Comparison of ENCODE assay signal across 17 cellular contexts in the genomic region with DNA sequence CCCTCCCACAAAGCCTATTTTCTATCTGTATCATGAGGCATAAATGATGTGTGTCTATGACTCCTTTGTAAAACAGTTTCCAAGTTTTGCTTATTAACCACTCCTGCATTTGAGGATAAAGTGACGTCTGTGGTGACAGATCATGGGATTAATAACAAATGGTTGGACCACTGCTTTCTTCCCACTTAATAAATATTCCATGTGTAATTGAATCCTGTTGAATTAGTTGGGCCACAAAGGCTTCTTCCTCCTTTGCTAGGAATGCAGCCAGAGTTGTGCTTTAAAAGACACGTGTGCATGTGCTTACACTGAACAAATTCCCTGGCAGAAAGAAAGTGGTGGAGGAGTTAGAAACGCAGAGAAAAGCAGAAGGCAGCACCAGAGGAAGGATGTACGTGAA.
A peak's percentile ranks its signal among the peaks of the same experiment; 100 is the strongest.
DNase-seq lines count a peak whose midpoint lies in the region; ATAC-seq and TF ChIP-seq lines count a peak whose summit lies in the region.
"Had no signal": no experiment of that assay in that cellular context is flagged by ENCODE, and none has a peak within 500 bp of the region (broad histone marks: within the 10 kb centered on the region; RNA-seq: fewer than 3 reads in every experiment).

No MANE protein-coding gene starts in this region.

- H3K79me1 ChIP-seq in IMR-90 (ENCODE audit: low read depth in 1 of 2, low read length in 2 of 2): no peaks in the 10 kb centered on the region

- peaks cover 30% of the 10 kb centered on the region for H3K9me1 ChIP-seq in IMR-90 (ENCODE audit: insufficient read depth, low read length)

- TF ChIP-seq CTCF in IMR-90 (conservative IDR thresholded peaks at IDR 0.05; ENCODE audit: low read depth, low read length) (no peak), fibroblast of mammary gland (conservative IDR thresholded peaks at IDR 0.05; ENCODE audit: control insufficient read depth, insufficient read depth, low read depth, low read length) (no peak), retinal pigment epithelial cell (conservative IDR thresholded peaks at IDR 0.05; ENCODE audit: low read depth, low read length) (no peak), MM.1S (IDR thresholded peaks at IDR 0.05; ENCODE audit: low read length) (no peak)

- DNase-seq in Ammon's horn (ENCODE audit: low spot score): peak; percentile 18
- peak; percentile 86 for DNase-seq in IMR-90
- DNase-seq in fibroblast of mammary gland (ENCODE audit: low read depth): peak; percentile 63
- peak; percentile 38 for DNase-seq in retinal pigment epithelial cell (ENCODE audit: low read depth)
- no peak for DNase-seq in MM.1S
- no peak for DNase-seq in HPDE6-E6E7 (ENCODE audit: extremely low spot score)
- no peak for DNase-seq in NAMALWA (ENCODE audit: low spot score)
- DNase-seq: ACHN, Caco-2, DMS53, HFFc6, KBM-7, NCI-H1092, NCI-H2107, NCI-H226, PC-9 had no signal

- H2AFZ ChIP-seq in IMR-90 (replicated peaks; ENCODE audit: low read length, poor library complexity) (peak overlapping the region; percentile 60), MM.1S (ENCODE audit: low read length) (no peak overlapping the region)
- H2AFZ ChIP-seq: PC-9 had no signal

- dilution Hi-C loops in IMR-90 (cut with HindIII; ENCODE audit: low sequenced_read_pairs, unreplicated experiment): no loop called here

- peak overlapping the region; percentile 11 for H3K56ac ChIP-seq in IMR-90 (ENCODE audit: extremely low read depth, insufficient read depth, low read length)

- H3K9me2 ChIP-seq in MM.1S (replicated peaks; ENCODE audit: insufficient read depth, low read length): no peaks in the 10 kb centered on the region

- intact Hi-C loops in IMR-90 (cut with micrococcal nuclease): no loop called here

- H3K4me3 ChIP-seq in IMR-90 (ENCODE audit: insufficient read depth, low read depth, low read length) (no peak overlapping the region), fibroblast of mammary gland (ENCODE audit: control insufficient read depth, low read depth, low read length) (no peak overlapping the region), retinal pigment epithelial cell (ENCODE audit: low read length) (no peak overlapping the region), MM.1S (ENCODE audit: low read length) (no peak overlapping the region)
- H3K4me3 ChIP-seq: PC-9 had no signal

- H3F3A ChIP-seq in MM.1S (ENCODE audit: insufficient read depth, low read length): no peaks in the 10 kb centered on the region

- peak overlapping the region; percentile 59 for H2BK5ac ChIP-seq in IMR-90 (ENCODE audit: low read depth, low read length, poor library complexity, severe bottlenecking)

- peak overlapping the region; percentile 52 for H3K9ac ChIP-seq in IMR-90 (ENCODE audit: low read depth, low read length)
- no peak overlapping the region for H3K9ac ChIP-seq in MM.1S (ENCODE audit: low read length)

- peak overlapping the region; percentile 95 for H2BK120ac ChIP-seq in IMR-90 (ENCODE audit: low read depth, low read length)

- peaks cover 35% of the 10 kb centered on the region for H3K4me1 ChIP-seq in IMR-90 (ENCODE audit: control insufficient read depth, insufficient read depth, low read length)
- no peaks in the 10 kb centered on the region for H3K4me1 ChIP-seq in MM.1S (ENCODE audit: low read length)

- H3K27ac ChIP-seq in IMR-90 (ENCODE audit: insufficient read depth, low read length): peak overlapping the region; percentile 91; the same call in 1 of the 2 replicates
- H3K27ac ChIP-seq in MM.1S (ENCODE audit: low read length): no peak overlapping the region
- H3K27ac ChIP-seq: HL-60, PC-9 had no signal

- H2AK5ac ChIP-seq in IMR-90 (ENCODE audit: low read depth, low read length): peak overlapping the region; percentile 96

- peak overlapping the region; percentile 98 for H3K18ac ChIP-seq in IMR-90 (ENCODE audit: low read depth, low read length)

- H3K79me2 ChIP-seq in MM.1S (ENCODE audit: low read length): no peaks in the 10 kb centered on the region

- TF ChIP-seq RAD21 in IMR-90 (IDR thresholded peaks at IDR 0.05; ENCODE audit: low read length): no peak

- no peaks in the 10 kb centered on the region for H4K20me1 ChIP-seq in IMR-90 (ENCODE audit: insufficient read depth, low read length)
- H4K20me1 ChIP-seq in MM.1S (ENCODE audit: insufficient read depth, low read length): no peaks in the 10 kb centered on the region

- H3K4me2 ChIP-seq in IMR-90 (ENCODE audit: low read depth, low read length) (peak overlapping the region; percentile 19; the same call in 1 of the 2 replicates), MM.1S (ENCODE audit: low read depth, low read length) (no peak overlapping the region)
- H3K4me2 ChIP-seq: PC-9 had no signal

- H3K23ac ChIP-seq in IMR-90 (ENCODE audit: low read depth, low read length): peak overlapping the region; percentile 77; the same call in 1 of the 2 replicates

- POLR2A ChIA-PET in IMR-90 (lab: Charles Lee; ENCODE audit: unreplicated experiment): no interaction called here

- ATAC-seq in IMR-90 (ENCODE audit: low read depth): peak; percentile 49

- peak overlapping the region; percentile 94 for H2BK20ac ChIP-seq in IMR-90 (ENCODE audit: low read depth, low read length)

- no CpG with 5 or more reads among the region's 4 CpGs for WGBS in IMR-90 (ENCODE audit: extremely low coverage in 2 of 2, insufficient read length in 1 of 2), 2 experiments

- in situ Hi-C loops in IMR-90 (cut with MboI; ENCODE audit: low sequenced_read_pairs): no loop called here

- peak overlapping the region; percentile 35 for H2AK9ac ChIP-seq in IMR-90 (replicated peaks; ENCODE audit: low read depth, low read length, poor library complexity)

- H3K36me3 ChIP-seq in IMR-90 (ENCODE audit: control insufficient read depth, insufficient read depth, low read length): no peaks in the 10 kb centered on the region
- H3K36me3 ChIP-seq in MM.1S (replicated peaks; ENCODE audit: insufficient read depth, low read length): no peaks in the 10 kb centered on the region

- no peak for TF ChIP-seq POLR2A in IMR-90 (IDR thresholded peaks at IDR 0.05; ENCODE audit: low read depth, low read length)

- H3K9me3 ChIP-seq in IMR-90 (ENCODE audit: control insufficient read depth, insufficient read depth, low read length) (no peaks in the 10 kb centered on the region), MM.1S (replicated peaks; ENCODE audit: insufficient read depth, low read length) (no peaks in the 10 kb centered on the region)
- H3K9me3 ChIP-seq: Caco-2 had no signal

- H3K14ac ChIP-seq in IMR-90 (replicated peaks; ENCODE audit: low read depth, low read length): peak overlapping the region; percentile 89

- no TSS peak for BruUV-seq in IMR-90 (replicated peaks; lab: Mats Ljungman, UMichigan)

- H4K91ac ChIP-seq in IMR-90 (ENCODE audit: insufficient read depth, low read depth, low read length): peak overlapping the region; percentile 93

- H3K4ac ChIP-seq in IMR-90 (ENCODE audit: low read depth, low read length): peak overlapping the region; percentile 99

- H4K8ac ChIP-seq in IMR-90 (ENCODE audit: low read depth in 2 of 2, low read length in 2 of 2): peak overlapping the region; percentile 61 to 87; a peak in 3 of 4 replicates

- H3K27me3 ChIP-seq in IMR-90 (ENCODE audit: control insufficient read depth, insufficient read depth, low read length): no peaks in the 10 kb centered on the region
- no peaks in the 10 kb centered on the region for H3K27me3 ChIP-seq in MM.1S (replicated peaks; ENCODE audit: insufficient read depth, low read length)

- H2BK15ac ChIP-seq in IMR-90 (ENCODE audit: low read depth, low read length): peak overlapping the region; percentile 94; the same call in 2 of the 3 replicates

- CTCF ChIA-PET in IMR-90 (lab: Yijun Ruan, JAX): interaction anchor here (0.7 kb wide), 1 partner anchor 34 kb away, joined by 3 read pairs; no protein-coding TSS in a partner anchor

- peak overlapping the region; percentile 89 for H4K5ac ChIP-seq in IMR-90 (ENCODE audit: low read depth, low read length)

TF ChIP-seq in IMR-90, 13 proteins besides CTCF, POLR2A, EP300 and RAD21:
- TF ChIP-seq MXI1 (IDR thresholded peaks at IDR 0.05; ENCODE audit: borderline replicate concordance, low read depth, low read length): 0 out of 2 replicates have a peak, but pooled peaks have one; percentile 22
- TF ChIP-seq, protein P1, sequence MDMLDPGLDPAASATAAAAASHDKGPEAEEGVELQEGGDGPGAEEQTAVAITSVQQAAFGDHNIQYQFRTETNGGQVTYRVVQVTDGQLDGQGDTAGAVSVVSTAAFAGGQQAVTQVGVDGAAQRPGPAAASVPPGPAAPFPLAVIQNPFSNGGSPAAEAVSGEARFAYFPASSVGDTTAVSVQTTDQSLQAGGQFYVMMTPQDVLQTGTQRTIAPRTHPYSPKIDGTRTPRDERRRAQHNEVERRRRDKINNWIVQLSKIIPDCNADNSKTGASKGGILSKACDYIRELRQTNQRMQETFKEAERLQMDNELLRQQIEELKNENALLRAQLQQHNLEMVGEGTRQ (IDR thresholded peaks at IDR 0.05; ENCODE audit: low read depth, low read length): peak; percentile 57; the same call in 1 of the 2 replicates
- TF ChIP-seq BHLHE40 (IDR thresholded peaks at IDR 0.05; ENCODE audit: low read depth, low read length): peak; percentile 36; the same call in 1 of the 2 replicates
- no peak for TF ChIP-seq MAFK (IDR thresholded peaks at IDR 0.05; ENCODE audit: low read depth, low read length)

Comparison
In these comparisons a context has a peak if more than half of its experiments do, and no peak if none do; other contexts are left out.
1. DNase-seq: peak in Ammon's horn (single experiment), IMR-90 (single experiment), fibroblast of mammary gland (single experiment) and retinal pigment epithelial cell (single experiment); none in MM.1S (single experiment), HPDE6-E6E7 (single experiment) and NAMALWA (single experiment).